Comparison of ENCODE assay signal across 33 cellular contexts in genomic region chr21:30028537-30028936, GRCh38.
"Had no signal": no experiment of that assay in that cellular context is flagged by ENCODE, and none has a peak within 500 bp of the region (broad histone marks: within the 10 kb centered on the region; RNA-seq: fewer than 3 reads in every experiment).

No MANE protein-coding gene starts in this region.

- H3K9me3 Mint-ChIP-seq: naive thymus-derived CD8-positive, alpha-beta T cell; natural killer cell treated with Interleukin-12 subunit alpha and Interleukin-12 subunit beta and Interleukin-15 and Interleukin-18, amount 100 ng/mL, for 72 hours; stimulated activated memory B cell treated with anti-CD40 and anti-IgM and Interleukin-4, amounts not matched to agents 10 μg/mL and 1 μg/mL and 100 μg/mL, for 72 hours; stimulated activated naive CD8-positive, alpha-beta T cell treated with anti-CD3 and anti-CD28 coated beads, Interleukin-15, amount 100 ng/mL, for 72 hours; type B pancreatic cell had no signal

- H3K4me1 ChIP-seq: parathyroid adenoma, psoas muscle, spleen, suprapubic skin, testis, tibial artery, transverse colon, upper lobe of right lung, uterus had no signal

- H2AFZ ChIP-seq: parathyroid adenoma had no signal

- H3K9ac ChIP-seq: parathyroid adenoma had no signal

- H3K27ac Mint-ChIP-seq: naive thymus-derived CD8-positive, alpha-beta T cell; natural killer cell treated with Interleukin-12 subunit alpha and Interleukin-12 subunit beta and Interleukin-15 and Interleukin-18, amount 100 ng/mL, for 72 hours; nephron progenitor cell; progenitor cell of endocrine pancreas; stimulated activated memory B cell treated with anti-CD40 and anti-IgM and Interleukin-4, amounts not matched to agents 10 μg/mL and 1 μg/mL and 100 μg/mL, for 72 hours; stimulated activated naive CD8-positive, alpha-beta T cell treated with anti-CD3 and anti-CD28 coated beads, Interleukin-15, amount 100 ng/mL, for 72 hours; type B pancreatic cell had no signal

- DNase-seq: naive thymus-derived CD8-positive, alpha-beta T cell; nephron progenitor cell; nucleus accumbens; ovary; posterior cingulate gyrus; psoas muscle; right cardiac atrium; spleen; stimulated activated CD4-positive, alpha-beta T cell treated with anti-CD3 and anti-CD28 coated beads, Interleukin-12 subunit alpha, Interleukin-12 subunit beta, amount 100 ng/mL, for 4 hours; stimulated activated CD4-positive, alpha-beta T cell treated with anti-CD3 and anti-CD28 coated beads, Interleukin-1b, Interleukin-23, amount 100 ng/mL, for 48 hours; stimulated activated CD4-positive, alpha-beta T cell treated with anti-CD3 and anti-CD28 coated beads, Interleukin-4, amount 100 ng/mL, for 1 hour; stimulated activated CD4-positive, alpha-beta T cell treated with anti-CD3 and anti-CD28 coated beads, Interleukin-4, amount 100 ng/mL, for 4 hours; stimulated activated CD8-positive, alpha-beta memory T cell treated with anti-CD3 and anti-CD28 coated beads, Interleukin-4, amount 100 ng/mL, for 48 hours; stimulated activated naive CD4-positive, alpha-beta T cell; stimulated activated naive CD8-positive, alpha-beta T cell treated with anti-CD3 and anti-CD28 coated beads, Interleukin-15, amount 100 ng/mL, for 72 hours; stimulated activated naive CD8-positive, alpha-beta T cell treated with anti-CD3 and anti-CD28 coated beads, Interleukin-15, Interleukin-2, amounts not matched to agents 100 U/mL and 50 U/mL, for 24 hours; substantia nigra; testis; tibial artery; transverse colon; upper lobe of right lung; uterus had no signal

- H3K4me3 ChIP-seq: ovary, psoas muscle, skin epidermis, smooth muscle cell, spleen, suprapubic skin, testis, tibial artery, transverse colon, upper lobe of right lung, uterus had no signal

- H3K4me2 ChIP-seq: smooth muscle cell had no signal

- H3K27ac ChIP-seq: neutrophil, ovary, parathyroid adenoma, psoas muscle, skin epidermis, spleen, suprapubic skin, testis, tibial artery, transverse colon, upper lobe of right lung, uterus had no signal

- H3K9me3 ChIP-seq: neutrophil, ovary, psoas muscle, suprapubic skin, testis, tibial artery, transverse colon, upper lobe of right lung, uterus had no signal

- H3K27me3 Mint-ChIP-seq: natural killer cell treated with Interleukin-12 subunit alpha and Interleukin-12 subunit beta and Interleukin-15 and Interleukin-18, amount 100 ng/mL, for 72 hours; progenitor cell of endocrine pancreas; stimulated activated memory B cell treated with anti-CD40 and anti-IgM and Interleukin-4, amounts not matched to agents 10 μg/mL and 1 μg/mL and 100 μg/mL, for 72 hours had no signal

- H3K79me2 ChIP-seq: parathyroid adenoma had no signal

- H3K36me3 ChIP-seq: neutrophil, ovary, spleen, suprapubic skin, tibial artery, transverse colon, upper lobe of right lung, uterus had no signal

- H3K4me3 Mint-ChIP-seq: naive thymus-derived CD8-positive, alpha-beta T cell; natural killer cell treated with Interleukin-12 subunit alpha and Interleukin-12 subunit beta and Interleukin-15 and Interleukin-18, amount 100 ng/mL, for 72 hours; nephron progenitor cell; neural crest cell; stimulated activated memory B cell treated with anti-CD40 and anti-IgM and Interleukin-4, amounts not matched to agents 10 μg/mL and 1 μg/mL and 100 μg/mL, for 72 hours; stimulated activated naive CD8-positive, alpha-beta T cell treated with anti-CD3 and anti-CD28 coated beads, Interleukin-15, amount 100 ng/mL, for 72 hours; type B pancreatic cell had no signal

- H3K27me3 ChIP-seq: neutrophil, ovary, spleen, testis, tibial artery, transverse colon, upper lobe of right lung, uterus had no signal

- ATAC-seq: naive thymus-derived CD8-positive, alpha-beta T cell; natural killer cell treated with Interleukin-12 subunit alpha and Interleukin-12 subunit beta and Interleukin-15 and Interleukin-18, amount 100 ng/mL, for 72 hours; psoas muscle; right cardiac atrium; sciatic nerve; stimulated activated memory B cell treated with anti-CD40 and anti-IgM and Interleukin-4, amounts not matched to agents 10 μg/mL and 1 μg/mL and 100 μg/mL, for 72 hours; stimulated activated naive CD8-positive, alpha-beta T cell treated with anti-CD3 and anti-CD28 coated beads, Interleukin-15, amount 100 ng/mL, for 72 hours; stimulated activated naive CD8-positive, alpha-beta T cell treated with anti-CD3 and anti-CD28 coated beads, Interleukin-15, Interleukin-2, amounts not matched to agents 100 U/mL and 50 U/mL, for 24 hours; upper lobe of right lung had no signal

- H3K4me1 Mint-ChIP-seq: naive thymus-derived CD8-positive, alpha-beta T cell; nephron progenitor cell; neural crest cell; stimulated activated memory B cell treated with anti-CD40 and anti-IgM and Interleukin-4, amounts not matched to agents 10 μg/mL and 1 μg/mL and 100 μg/mL, for 72 hours; stimulated activated naive CD8-positive, alpha-beta T cell treated with anti-CD3 and anti-CD28 coated beads, Interleukin-15, amount 100 ng/mL, for 72 hours had no signal

- H3K36me3 Mint-ChIP-seq: naive thymus-derived CD8-positive, alpha-beta T cell; natural killer cell treated with Interleukin-12 subunit alpha and Interleukin-12 subunit beta and Interleukin-15 and Interleukin-18, amount 100 ng/mL, for 72 hours; stimulated activated memory B cell treated with anti-CD40 and anti-IgM and Interleukin-4, amounts not matched to agents 10 μg/mL and 1 μg/mL and 100 μg/mL, for 72 hours; type B pancreatic cell had no signal
